ENCODE assay signal across 10 cellular contexts in genomic region chr3:194481103-194481502, GRCh38. TPM values are rescaled to one million over a fixed set of nuclear protein-coding genes. Genes with fewer than 3 reads are reported as not detected.
DNase-seq lines count a peak whose midpoint lies in the region; ATAC-seq and TF ChIP-seq lines count a peak whose summit lies in the region.
"Had no signal": no experiment of that assay in that cellular context is flagged by ENCODE, and none has a peak within 500 bp of the region (broad histone marks: within the 10 kb centered on the region; RNA-seq: fewer than 3 reads in every experiment).

No MANE protein-coding gene starts in this region.

- no peak for ATAC-seq in HG03097 (IDR thresholded peaks at IDR 0.05; ENCODE audit: low FRiP score, unreplicated experiment)

- no peaks in the 10 kb centered on the region for H3K27me3 ChIP-seq in OCI-LY3 (ENCODE audit: low read depth, low read length)
- no peaks in the 10 kb centered on the region for H3K27me3 ChIP-seq in smooth muscle cell (ENCODE audit: low read depth)
- H3K27me3 ChIP-seq: upper lobe of left lung had no signal

- H3K79me2 ChIP-seq in OCI-LY3 (ENCODE audit: low read length) = peaks cover 97% of the 10 kb centered on the region
- peaks cover 100% of the 10 kb centered on the region for H3K79me2 ChIP-seq in smooth muscle cell (ENCODE audit: low read depth)

- H2AFZ ChIP-seq in OCI-LY3 (ENCODE audit: low read depth, low read length) (no peak overlapping the region), smooth muscle cell (ENCODE audit: low read depth) (no peak overlapping the region)

- H3K9me3 ChIP-seq in OCI-LY3 (ENCODE audit: insufficient read depth, low read length) (no peaks in the 10 kb centered on the region), smooth muscle cell (replicated peaks; ENCODE audit: low read depth) (no peaks in the 10 kb centered on the region)
- H3K9me3 ChIP-seq: upper lobe of left lung had no signal

- peaks cover 39% of the 10 kb centered on the region for H3K4me1 Mint-ChIP-seq in activated CD4-positive, alpha-beta T cell treated with anti-CD3 and anti-CD28 coated beads, Interleukin-2, amount 10 ng/mL, durations not matched to agents 24 days and 14 days
- peaks cover 36% of the 10 kb centered on the region for H3K4me1 Mint-ChIP-seq in activated CD4-positive, alpha-beta T cell treated with anti-CD3 and anti-CD28 coated beads, Interleukin-2, amount 10 ng/mL, durations not matched to agents 7 days and 5 days

- H3K9ac ChIP-seq in OCI-LY3 (ENCODE audit: low read length) (no peak overlapping the region), smooth muscle cell (ENCODE audit: low read depth) (peak overlapping the region; percentile 38)

- intact Hi-C loops in activated CD4-positive, alpha-beta T cell treated with anti-CD3 and anti-CD28 coated beads, Interleukin-2, amount 10 ng/mL, durations not matched to agents 24 days and 14 days (cut with micrococcal nuclease) = loop anchor here (10.0 kb wide), 2 partner anchors 146 to 1064 kb away; partner anchors contain the start of gene PPP1R2

- H3K36me3 ChIP-seq in OCI-LY3 (replicated peaks; ENCODE audit: low read depth, low read length) = peaks cover 25% of the 10 kb centered on the region
- no peaks in the 10 kb centered on the region for H3K36me3 ChIP-seq in smooth muscle cell (ENCODE audit: low read depth)

- peaks cover 43% of the 10 kb centered on the region for H3K36me3 Mint-ChIP-seq in activated CD4-positive, alpha-beta T cell treated with anti-CD3 and anti-CD28 coated beads, Interleukin-2, amount 10 ng/mL, durations not matched to agents 24 days and 14 days (ENCODE audit: low read depth)
- H3K36me3 Mint-ChIP-seq in activated CD4-positive, alpha-beta T cell treated with anti-CD3 and anti-CD28 coated beads, Interleukin-2, amount 10 ng/mL, durations not matched to agents 7 days and 5 days (ENCODE audit: low read depth) = peaks cover 37% of the 10 kb centered on the region

- H3K27ac ChIP-seq in OCI-LY3 (ENCODE audit: low read length) = no peak overlapping the region
- peak overlapping the region; percentile 81 for H3K27ac ChIP-seq in smooth muscle cell (ENCODE audit: low read depth)

- H4K20me1 ChIP-seq in OCI-LY3 (ENCODE audit: insufficient read depth, low read length) (peaks cover 82% of the 10 kb centered on the region), smooth muscle cell (ENCODE audit: low read depth) (peaks cover 33% of the 10 kb centered on the region)

- TF ChIP-seq CTCF in OCI-LY3 (IDR thresholded peaks at IDR 0.05; ENCODE audit: low read depth, low read length) (no peak), smooth muscle cell (IDR thresholded peaks at IDR 0.05; ENCODE audit: borderline replicate concordance, insufficient read depth, poor library complexity, severe bottlenecking) (no peak)

- peaks cover 18% of the 10 kb centered on the region for H3F3A ChIP-seq in smooth muscle cell (ENCODE audit: low read depth)

- H3K4me2 ChIP-seq in OCI-LY3 (ENCODE audit: low read length) = peak overlapping the region; percentile 20; the same call in 1 of the 2 replicates
- H3K4me2 ChIP-seq in smooth muscle cell = peak overlapping the region; percentile 65

- H3K4me3 Mint-ChIP-seq in activated CD4-positive, alpha-beta T cell treated with anti-CD3 and anti-CD28 coated beads, Interleukin-2, amount 10 ng/mL, durations not matched to agents 24 days and 14 days = peak overlapping the region; percentile 58
- no peak overlapping the region for H3K4me3 Mint-ChIP-seq in activated CD4-positive, alpha-beta T cell treated with anti-CD3 and anti-CD28 coated beads, Interleukin-2, amount 10 ng/mL, durations not matched to agents 7 days and 5 days

- CTCF ChIA-PET in activated CD4-positive, alpha-beta T cell treated with anti-CD3 and anti-CD28 coated beads, Interleukin-2, amount 10 ng/mL, durations not matched to agents 7 days and 5 days (lab: Charles Lee) = no interaction called here

- POLR2A ChIA-PET in activated CD4-positive, alpha-beta T cell treated with anti-CD3 and anti-CD28 coated beads, Interleukin-2, amount 10 ng/mL, durations not matched to agents 7 days and 5 days (lab: Charles Lee) = no interaction called here

- H3K27me3 Mint-ChIP-seq in activated CD4-positive, alpha-beta T cell treated with anti-CD3 and anti-CD28 coated beads, Interleukin-2, amount 10 ng/mL, durations not matched to agents 24 days and 14 days = no peaks in the 10 kb centered on the region
- H3K27me3 Mint-ChIP-seq in activated CD4-positive, alpha-beta T cell treated with anti-CD3 and anti-CD28 coated beads, Interleukin-2, amount 10 ng/mL, durations not matched to agents 7 days and 5 days = no peaks in the 10 kb centered on the region

- no peak for DNase-seq in activated CD4-positive, alpha-beta T cell treated with anti-CD3 and anti-CD28 coated beads, Interleukin-2, amount 10 ng/mL, durations not matched to agents 24 days and 14 days
- DNase-seq in activated CD4-positive, alpha-beta T cell treated with anti-CD3 and anti-CD28 coated beads, Interleukin-2, amount 10 ng/mL, durations not matched to agents 7 days and 5 days = no peak
- peak; percentile 79 for DNase-seq in dedifferentiated amniotic fluid mesenchymal stem cell (ENCODE audit: extremely low spot score)
- no peak for DNase-seq in smooth muscle cell (lab: John Stamatoyannopoulos, UW; ENCODE audit: unreplicated experiment)
- DNase-seq in NCI-H1694 treated with DMSO at 0.1 percent for 48 hours (lab: John Stamatoyannopoulos, UW) = no peak
- no peak for DNase-seq in HuH-7.5 (ENCODE audit: low spot score)
- DNase-seq: hippocampal formation, upper lobe of left lung had no signal

- H3K4me1 ChIP-seq in OCI-LY3 (ENCODE audit: low read length) = peaks cover 22% of the 10 kb centered on the region
- peaks cover 23% of the 10 kb centered on the region for H3K4me1 ChIP-seq in smooth muscle cell (ENCODE audit: low read depth)

- H3K27ac Mint-ChIP-seq in activated CD4-positive, alpha-beta T cell treated with anti-CD3 and anti-CD28 coated beads, Interleukin-2, amount 10 ng/mL, durations not matched to agents 24 days and 14 days = peak overlapping the region; percentile 76
- H3K27ac Mint-ChIP-seq in activated CD4-positive, alpha-beta T cell treated with anti-CD3 and anti-CD28 coated beads, Interleukin-2, amount 10 ng/mL, durations not matched to agents 7 days and 5 days = no peak overlapping the region

- H3K9me3 Mint-ChIP-seq in activated CD4-positive, alpha-beta T cell treated with anti-CD3 and anti-CD28 coated beads, Interleukin-2, amount 10 ng/mL, durations not matched to agents 24 days and 14 days = no peaks in the 10 kb centered on the region
- no peaks in the 10 kb centered on the region for H3K9me3 Mint-ChIP-seq in activated CD4-positive, alpha-beta T cell treated with anti-CD3 and anti-CD28 coated beads, Interleukin-2, amount 10 ng/mL, durations not matched to agents 7 days and 5 days

- H3K4me3 ChIP-seq in OCI-LY3 (ENCODE audit: low read length) (no peak overlapping the region), smooth muscle cell (no peak overlapping the region)
- H3K4me3 ChIP-seq: upper lobe of left lung had no signal

RNA-seq across cellular contexts. Expression of gene ATP13A3, which starts 5.7 kb away (rescaled TPM):
- total RNA-seq in activated CD4-positive, alpha-beta T cell treated with anti-CD3 and anti-CD28 coated beads, Interleukin-2, amount 10 ng/mL, durations not matched to agents 24 days and 14 days = 181 and 193 TPM in 2 replicates
- 10 to 100 TPM; 59.2 to 73.8 TPM for total RNA-seq in activated CD4-positive, alpha-beta T cell treated with anti-CD3 and anti-CD28 coated beads, Interleukin-2, amount 10 ng/mL, durations not matched to agents 7 days and 5 days
- 65.3 and 128 TPM in 2 replicates for total RNA-seq in smooth muscle cell
- 13.0 and 13.5 TPM in 2 replicates for polyA plus RNA-seq in smooth muscle cell
